6 cellular contexts compared by ENCODE assay signal in the genomic region with DNA sequence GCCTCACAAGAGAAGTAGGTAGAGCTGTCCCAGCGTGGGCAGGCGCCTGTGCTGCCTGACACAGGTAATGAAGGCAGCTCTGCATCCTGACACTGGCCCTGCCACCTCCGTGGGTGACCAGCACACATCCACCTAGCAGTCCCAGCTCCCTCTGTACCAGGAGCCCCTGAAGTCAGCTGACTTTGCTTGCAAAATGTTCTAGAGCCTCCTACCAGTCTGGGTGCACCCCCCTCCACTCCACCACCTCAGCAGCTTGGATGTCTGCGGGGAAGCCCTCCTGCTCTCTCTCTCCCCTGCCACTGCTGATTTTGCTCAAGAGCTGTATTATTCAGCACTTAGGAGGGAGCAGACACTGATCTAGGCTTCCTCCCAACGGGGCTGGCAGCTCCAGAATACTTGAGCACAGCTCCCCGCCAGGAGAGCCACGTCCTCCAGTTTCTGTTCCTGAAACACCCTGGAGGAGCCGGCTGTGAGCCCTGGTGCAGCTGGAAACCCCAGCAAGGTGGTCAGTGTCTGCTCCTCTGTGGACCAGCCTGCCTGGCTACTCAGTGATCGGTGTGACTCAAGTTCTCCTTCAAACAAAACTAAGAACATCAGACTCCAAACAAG. TPM values are rescaled to one million over a fixed set of nuclear protein-coding genes. Genes with fewer than 3 reads are reported as not detected.
DNase-seq lines count a peak whose midpoint lies in the region; ATAC-seq and TF ChIP-seq lines count a peak whose summit lies in the region.

No MANE protein-coding gene starts in this region.

- H3K9me3 ChIP-seq in SK-N-MC (ENCODE audit: low read depth, low read length) (no peaks in the 10 kb centered on the region), thoracic aorta (no peaks in the 10 kb centered on the region)

- H3K27me3 ChIP-seq in thoracic aorta (replicated peaks; ENCODE audit: insufficient read depth): no peaks in the 10 kb centered on the region

- peak overlapping the region; percentile 45 for H3K9ac ChIP-seq in SK-N-MC (ENCODE audit: insufficient read length)

- H3K27ac ChIP-seq in SK-N-MC (no peak overlapping the region), thoracic aorta (peak overlapping the region; percentile 51 to 62)

- TF ChIP-seq CTCF in thoracic aorta (IDR thresholded peaks at IDR 0.05): no peak

- ATAC-seq in thoracic aorta (ENCODE audit: insufficient number of reproducible peaks, low FRiP score, low read depth): no peak

- DNase-seq in EH (ENCODE audit: low read depth) (peak; percentile 33), SK-N-MC (ENCODE audit: low read depth, low spot score) (no peak), germinal center (ENCODE audit: low spot score) (peak; percentile 53), thoracic aorta (ENCODE audit: low spot score) (no peak), HK-2 (ENCODE audit: unreplicated experiment) (no peak), NCI-H1417 (lab: John Stamatoyannopoulos, UW) (no peak)

- peaks cover 24 to 35% of the 10 kb centered on the region in 2 donors for H3K4me1 ChIP-seq in thoracic aorta (ENCODE audit: control insufficient read depth in 1 of 2, low read depth in 2 of 2)

- H3K36me3 ChIP-seq in SK-N-MC (ENCODE audit: insufficient read depth, low read length) (no peaks in the 10 kb centered on the region), thoracic aorta (peaks cover 2% of the 10 kb centered on the region)

- H3K4me3 ChIP-seq in SK-N-MC (peak overlapping the region; percentile 73), thoracic aorta (peak overlapping the region; percentile 99)

RNA-seq across cellular contexts. Expression of a gene that starts 1.0 kb away (rescaled TPM):
- 10 to 100 TPM; 20.7 to 36.6 TPM for total RNA-seq in thoracic aorta

RNA-seq across cellular contexts. Expression of a gene that starts 1.1 kb away (rescaled TPM):
- total RNA-seq in thoracic aorta: 10 to 100 TPM; 11.1 to 21.0 TPM

RNA-seq across cellular contexts. Expression of a gene that starts 18.9 kb away (rescaled TPM):
- total RNA-seq in thoracic aorta: under 1 TPM in 1 of 2 donors, not detected in 1; 0.27 TPM

RNA-seq across cellular contexts. Expression of a gene that starts 42.3 kb away (rescaled TPM):
- 10 to 100 TPM; 22.4 to 38.9 TPM for total RNA-seq in thoracic aorta

RNA-seq across cellular contexts. Expression of a gene that starts 54.3 kb away (rescaled TPM):
- 100 to 1,000 TPM; 169 to 295 TPM for total RNA-seq in thoracic aorta

Comparison
In these comparisons a context has a peak if more than half of its experiments do, and no peak if none do; other contexts are left out.
1. DNase-seq: peak in EH (single experiment) and germinal center (single experiment); none in SK-N-MC (single experiment), thoracic aorta (single experiment), HK-2 (single experiment) and NCI-H1417 (0 of 3).